In genomic region chr5:14741131-14741530, GRCh38 we compare ENCODE assay signal across 17 cellular contexts.
"Had no signal": no experiment of that assay in that cellular context is flagged by ENCODE, and none has a peak within 500 bp of the region (broad histone marks: within the 10 kb centered on the region; RNA-seq: fewer than 3 reads in every experiment).

No MANE protein-coding gene starts in this region.

- DNase-seq: activated CD4-positive, alpha-beta memory T cell treated with anti-CD3 and anti-CD28 coated beads for 36 hours; activated CD4-positive, alpha-beta T cell treated with anti-CD3 and anti-CD28 coated beads for 1 hour; activated CD8-positive, alpha-beta memory T cell treated with anti-CD3 and anti-CD28 coated beads, Interleukin-2, amount 50 U/mL, for 4 hours; brain microvascular endothelial cell; cortex of kidney; effector CD8-positive, alpha-beta T cell; esophagus squamous epithelium; mesenchymal stem cell; nephron progenitor cell; occipital lobe; stimulated activated CD4-positive, alpha-beta T cell treated with anti-CD3 and anti-CD28 coated beads, Interleukin-15, amount 100 ng/mL, for 24 hours; stimulated activated CD4-positive, alpha-beta T cell treated with anti-CD3 and anti-CD28 coated beads, Interleukin-4, amount 100 ng/mL, for 1 hour; stimulated activated naive CD8-positive, alpha-beta T cell treated with anti-CD3 and anti-CD28 coated beads, Interleukin-15, Interleukin-2, amounts not matched to agents 100 U/mL and 50 U/mL, for 24 hours; T1000; transverse colon had no signal

- H3K27me3 Mint-ChIP-seq: activated CD4-positive, alpha-beta memory T cell treated with anti-CD3 and anti-CD28 coated beads for 36 hours; activated naive CD8-positive, alpha-beta T cell; central memory CD8-positive, alpha-beta T cell had no signal

- H3K4me3 Mint-ChIP-seq: activated CD4-positive, alpha-beta memory T cell treated with anti-CD3 and anti-CD28 coated beads for 36 hours; central memory CD8-positive, alpha-beta T cell; nephron progenitor cell had no signal

- H3K9me3 Mint-ChIP-seq: activated CD4-positive, alpha-beta memory T cell treated with anti-CD3 and anti-CD28 coated beads for 36 hours; central memory CD8-positive, alpha-beta T cell; nephron progenitor cell had no signal

- H3K27ac Mint-ChIP-seq: activated CD4-positive, alpha-beta memory T cell treated with anti-CD3 and anti-CD28 coated beads for 36 hours; nephron progenitor cell had no signal

- ATAC-seq: stimulated activated naive CD8-positive, alpha-beta T cell treated with anti-CD3 and anti-CD28 coated beads, Interleukin-15, Interleukin-2, amounts not matched to agents 100 U/mL and 50 U/mL, for 24 hours had no signal
